Comparison of ENCODE assay signal across 8 cellular contexts in the genomic region with DNA sequence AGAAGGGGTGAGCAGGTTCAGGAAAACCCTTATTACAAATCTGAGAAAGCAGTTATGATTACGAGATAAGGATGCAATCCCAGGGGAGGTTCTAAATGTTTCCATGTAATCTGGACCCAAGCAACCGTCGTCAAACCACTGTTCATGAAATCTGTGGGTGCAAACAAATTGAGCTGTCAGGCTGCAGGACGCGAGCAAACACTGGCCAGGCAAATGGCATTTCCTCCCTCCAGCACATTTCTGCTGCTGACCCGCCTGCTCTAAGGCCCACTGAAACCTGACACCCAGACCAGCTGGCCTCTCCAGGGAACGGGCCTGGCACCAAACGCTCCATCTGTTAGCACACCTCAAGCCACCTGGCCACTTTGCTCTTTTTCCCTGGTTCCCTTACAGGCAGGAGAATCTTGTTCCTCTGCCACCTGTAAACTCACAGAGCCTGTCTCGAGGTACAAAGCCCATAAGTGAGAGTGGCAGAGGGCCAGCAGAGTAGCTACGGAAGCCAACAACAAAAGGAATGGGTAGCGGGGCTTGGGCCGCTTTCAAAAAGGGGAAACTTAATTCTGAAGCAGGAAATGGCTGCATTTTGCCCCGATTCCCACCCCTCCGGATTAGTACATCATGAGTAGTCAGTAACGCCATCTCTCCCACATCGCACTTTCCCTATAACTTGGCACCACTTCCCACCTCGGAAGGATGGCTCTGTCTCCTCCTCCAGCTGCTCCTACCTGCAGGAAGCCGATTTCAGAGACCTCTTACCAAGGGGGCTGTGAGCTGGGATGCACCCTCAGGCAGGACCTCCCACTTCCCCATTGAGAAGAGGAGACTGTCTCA. TPM values are rescaled to one million over a fixed set of nuclear protein-coding genes. Genes with fewer than 3 reads are reported as not detected.
DNase-seq lines count a peak whose midpoint lies in the region; ATAC-seq and TF ChIP-seq lines count a peak whose summit lies in the region.

No MANE protein-coding gene starts in this region.

- H3K4me3 ChIP-seq in AG04450 (ENCODE audit: low read depth, low read length) (no peak overlapping the region), HL-60 (replicated peaks; ENCODE audit: insufficient read depth, low read length) (no peak overlapping the region; the same call in 1 of the 2 replicates), neural progenitor cell (no peak overlapping the region)

- H3K36me3 Mint-ChIP-seq in neural progenitor cell, result no peaks in the 10 kb centered on the region

- no peak overlapping the region for H3K9ac ChIP-seq in neural progenitor cell

- no peaks in the 10 kb centered on the region for H3K36me3 ChIP-seq in neural progenitor cell

- peaks cover 6% of the 10 kb centered on the region for H3F3A ChIP-seq in neural progenitor cell (ENCODE audit: low read depth)

- DNase-seq in AG04450 (ENCODE audit: low read depth, low spot score) (peak; percentile 52), HL-60 (ENCODE audit: low read depth in 1 of 2, low spot score in 1 of 2) (peak in 1 of 2 experiments; percentile 63), NOMO-1 treated with dmso at 0.1 percent for 144 hours (lab: John Stamatoyannopoulos, UW; ENCODE audit: unreplicated experiment) (peak; percentile 4), neural progenitor cell (ENCODE audit: low spot score) (peak; percentile 79), GM10266 (ENCODE audit: extremely low spot score) (no peak)
- DNase-seq in NK-92 treated with Interleukin-12 subunit alpha and Interleukin-12 subunit beta, amount 100 ng/mL, for 24 hours (lab: John Stamatoyannopoulos, UW), result no peak

- peak overlapping the region; percentile 53 for H3K4me2 ChIP-seq in neural progenitor cell

- no peaks in the 10 kb centered on the region; the same call in 1 of the 2 replicates for H3K9me3 ChIP-seq in AG04450 (ENCODE audit: control insufficient read depth, insufficient read depth, low read length)
- no peaks in the 10 kb centered on the region for H3K9me3 ChIP-seq in neural progenitor cell (ENCODE audit: low read depth)

- H3K4me1 ChIP-seq in neural progenitor cell, result peaks cover 17% of the 10 kb centered on the region

- peak; percentile 24 for ATAC-seq in esophagus mucosa
- no peak for ATAC-seq in GM21717 (IDR thresholded peaks at IDR 0.05; ENCODE audit: unreplicated experiment)

- POLR2A ChIA-PET in AG04450 (lab: Yijun Ruan, JAX), result no interaction called here

- peak overlapping the region; percentile 87 for H2AFZ ChIP-seq in neural progenitor cell (replicated peaks)

- H3K27ac ChIP-seq in AG04450 (ENCODE audit: low read depth, low read length) (peak overlapping the region; percentile 52), HL-60 (replicated peaks) (peak overlapping the region; percentile 74), neural progenitor cell (no peak overlapping the region)

- no peak overlapping the region for H3K27ac Mint-ChIP-seq in neural progenitor cell

- H3K9me3 Mint-ChIP-seq in neural progenitor cell, result no peaks in the 10 kb centered on the region

- H3K4me1 Mint-ChIP-seq in neural progenitor cell, result peaks cover 31% of the 10 kb centered on the region

- no peaks in the 10 kb centered on the region for H3K27me3 ChIP-seq in AG04450 (ENCODE audit: control insufficient read depth, insufficient read depth, low read length)
- no peaks in the 10 kb centered on the region for H3K27me3 ChIP-seq in HL-60 (ENCODE audit: insufficient read depth, poor library complexity, severe bottlenecking)
- H3K27me3 ChIP-seq in neural progenitor cell, result no peaks in the 10 kb centered on the region

- CTCF ChIA-PET in AG04450 (lab: Charles Lee), result no interaction called here

- no peaks in the 10 kb centered on the region for H4K20me1 ChIP-seq in neural progenitor cell (ENCODE audit: low read depth)

- no peaks in the 10 kb centered on the region for H3K79me2 ChIP-seq in neural progenitor cell (ENCODE audit: low read depth)

- TF ChIP-seq CTCF in AG04450 (IDR thresholded peaks at IDR 0.05; ENCODE audit: low read depth, low read length) (no peak), HL-60 (IDR thresholded peaks at IDR 0.05; ENCODE audit: insufficient read depth, low read length) (no peak), neural progenitor cell (IDR thresholded peaks at IDR 0.05) (no peak), GM10266 (IDR thresholded peaks at IDR 0.05; ENCODE audit: control insufficient read depth, insufficient read depth, low read depth, missing control alignments) (no peak)

- peaks cover 6% of the 10 kb centered on the region for H3K27me3 Mint-ChIP-seq in neural progenitor cell (ENCODE audit: insufficient read depth, low read depth)

- H3K4me3 Mint-ChIP-seq in neural progenitor cell, result peak overlapping the region; percentile 48

RNA-seq across cellular contexts. Expression of gene CRACDL, which starts 26.4 kb away (rescaled TPM):
- not detected in 2 replicates for polyA plus RNA-seq in AG04450 (2011; rRNA removed)
- polyA minus RNA-seq in AG04450 (2011; rRNA and poly(A)+ RNA removed), result 0.35 TPM in 1 of 2 replicates, not detected in the other
- total RNA-seq in esophagus mucosa (6.6 TPM), neural progenitor cell (ENCODE audit: low replicate concordance) (0.07 and 0.28 TPM in 2 replicates)

Comparison
In these comparisons a context has a peak if more than half of its experiments do, and no peak if none do; other contexts are left out.
1. DNase-seq: peak in AG04450 (single experiment), NOMO-1 treated with dmso at 0.1 percent for 144 hours (single experiment) and neural progenitor cell (single experiment); none in GM10266 (single experiment) and NK-92 treated with Interleukin-12 subunit alpha and Interleukin-12 subunit beta, amount 100 ng/mL, for 24 hours (single experiment).